In the genomic region with DNA sequence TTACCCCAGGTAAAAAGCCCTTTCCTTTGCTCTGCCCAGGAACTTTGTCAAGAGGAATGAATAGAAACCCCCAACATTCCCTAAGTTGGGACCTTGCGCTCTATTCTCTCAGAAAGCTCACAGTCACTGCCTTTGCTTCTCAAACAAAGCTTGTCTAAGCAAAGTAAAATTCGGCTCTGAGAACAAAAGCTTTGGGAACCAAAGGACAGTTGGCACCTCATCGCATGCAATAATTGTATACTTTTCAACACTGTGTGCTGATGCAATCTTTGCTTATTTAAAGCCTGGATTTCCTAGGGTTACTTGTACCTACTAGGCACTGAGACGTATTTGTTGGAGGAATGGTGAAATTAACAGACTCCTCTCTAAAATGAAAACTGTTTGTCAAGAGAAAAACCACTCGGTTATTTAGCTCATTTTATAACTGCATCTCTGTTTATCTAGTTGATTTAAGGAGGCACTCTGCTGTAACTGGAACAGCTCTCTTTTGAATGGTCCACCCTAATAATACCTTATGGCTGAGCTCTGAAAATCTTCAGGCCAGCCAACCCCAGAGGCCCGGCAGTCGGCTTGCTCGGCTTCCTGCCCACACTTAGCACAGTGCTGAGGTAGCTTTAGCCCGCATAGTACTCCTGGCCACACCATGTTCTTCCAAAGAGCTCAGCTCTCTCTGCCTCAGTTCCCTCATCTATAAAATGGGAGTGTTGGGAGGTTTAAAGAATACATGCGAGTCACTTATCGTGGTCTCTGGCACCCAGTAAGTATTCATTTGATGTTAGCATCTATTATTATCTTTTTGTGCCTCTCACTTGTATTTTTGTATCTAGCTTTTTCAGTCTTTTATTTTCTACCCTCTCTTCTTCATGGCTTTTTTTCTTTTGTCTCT, we compare ENCODE assay signal across 17 cellular contexts.
DNase-seq lines count a peak whose midpoint lies in the region; ATAC-seq, FAIRE-seq and TF ChIP-seq lines count a peak whose summit lies in the region.
"Had no signal": no experiment of that assay in that cellular context is flagged by ENCODE, and none has a peak within 500 bp of the region (broad histone marks: within the 10 kb centered on the region; RNA-seq: fewer than 3 reads in every experiment).

No MANE protein-coding gene starts in this region.

- WGBS in liver: 53% methylated on average over 11 of the region's 11 CpGs
- WGBS in transverse colon (ENCODE audit: low coverage in 1 of 2), 2 donors: 60% methylated on average over 5 to 11 of the region's 11 CpGs

- no peaks in the 10 kb centered on the region for H3K9me3 ChIP-seq in right atrium auricular region
- no peaks in the 10 kb centered on the region for H3K9me3 ChIP-seq in liver (ENCODE audit: control insufficient read depth in 4 of 4, low read length in 3 of 4)
- H3K9me3 ChIP-seq in transverse colon: no peaks in the 10 kb centered on the region

- ATAC-seq in left cardiac atrium: no peak
- ATAC-seq: esophagus mucosa; stimulated activated effector memory CD8-positive, alpha-beta T cell treated with anti-CD3 and anti-CD28 coated beads, Interleukin-12 subunit alpha, Interleukin-12 subunit beta, amount 100 ng/mL, for 72 hours had no signal

- H3K4me3 ChIP-seq in right atrium auricular region (no peak overlapping the region), bronchial epithelial cell (ENCODE audit: low read depth, low read length) (no peak overlapping the region), liver (ENCODE audit: low read depth in 1 of 3, low read length in 3 of 3) (no peak overlapping the region), transverse colon (no peak overlapping the region)

- TF ChIP-seq CTCF in right atrium auricular region (IDR thresholded peaks at IDR 0.05) (no peak), bronchial epithelial cell (IDR thresholded peaks at IDR 0.05; ENCODE audit: insufficient read depth, low read length, severe bottlenecking) (no peak), liver (IDR thresholded peaks at IDR 0.05; ENCODE audit: low read depth, low read length, missing input control) (no peak), transverse colon (IDR thresholded peaks at IDR 0.05) (no peak)

- H3K4me1 ChIP-seq in right atrium auricular region (no peaks in the 10 kb centered on the region), liver (ENCODE audit: control insufficient read depth in 4 of 4, insufficient read depth in 4 of 4, low read length in 3 of 4) (peaks cover 13 to 55% (median 40%) of the 10 kb centered on the region in 4 donors), transverse colon (peaks cover 9 to 73% (median 45%) of the 10 kb centered on the region in 4 donors)

- peak; percentile 37 for DNase-seq in left cardiac atrium
- DNase-seq in right atrium auricular region (ENCODE audit: low spot score): no peak
- DNase-seq in bronchial epithelial cell (ENCODE audit: low read depth): no peak
- no peak for DNase-seq in transverse colon
- DNase-seq in activated naive CD4-positive, alpha-beta T cell (lab: John Stamatoyannopoulos, UW): no peak
- DNase-seq in HPDE6-E6E7 (ENCODE audit: extremely low spot score): no peak
- DNase-seq in NCI-H2196 treated with DMSO at 0.1 percent for 48 hours (lab: John Stamatoyannopoulos, UW; ENCODE audit: unreplicated experiment): no peak
- DNase-seq: activated CD4-positive, alpha-beta T cell treated with anti-CD3 and anti-CD28 coated beads for 48 hours; activated naive CD8-positive, alpha-beta T cell treated with anti-CD3 and anti-CD28 coated beads, Interleukin-2, amount 10 ng/mL, durations not matched to agents 7 days and 5 days; activated T-cell treated with anti-CD3 and anti-CD28 coated beads for 4 hours; cortex of kidney; DMS 273 treated with DMSO at 0.1 percent for 48 hours; KBM-7; NCI-H774 had no signal

- H3K27me3 ChIP-seq in right atrium auricular region (no peaks in the 10 kb centered on the region), bronchial epithelial cell (ENCODE audit: control insufficient read depth, insufficient read depth, low read length) (peaks cover 11% of the 10 kb centered on the region), liver (ENCODE audit: control insufficient read depth in 4 of 4, insufficient read depth in 4 of 4, low read length in 3 of 4) (no peaks in the 10 kb centered on the region), transverse colon (no peaks in the 10 kb centered on the region)

- no peak for TF ChIP-seq POLR2A in transverse colon (IDR thresholded peaks at IDR 0.05)

- TF ChIP-seq EP300 in transverse colon (IDR thresholded peaks at IDR 0.05; ENCODE audit: low read depth): no peak

- H3K9ac ChIP-seq in liver (ENCODE audit: low read depth in 1 of 2, low read length in 2 of 2): peak overlapping the region in 1 of 2 donors; percentile 38

- no peaks in the 10 kb centered on the region for H3K36me3 ChIP-seq in right atrium auricular region
- no peaks in the 10 kb centered on the region for H3K36me3 ChIP-seq in bronchial epithelial cell (ENCODE audit: control insufficient read depth, insufficient read depth, low read length)
- no peaks in the 10 kb centered on the region for H3K36me3 ChIP-seq in liver (ENCODE audit: control insufficient read depth in 4 of 4, insufficient read depth in 3 of 4, low read depth in 1 of 4, low read length in 3 of 4)
- no peaks in the 10 kb centered on the region for H3K36me3 ChIP-seq in transverse colon

- FAIRE-seq in bronchial epithelial cell (lab: Jason Lieb, UNC): peak; percentile 40

- intact Hi-C loops in left cardiac atrium (cut with DNase I) (no loop called here), transverse colon (cut with DNase I; ENCODE audit: low total_unique reads) (no loop called here)

- peak; percentile 46 to 51 for TF ChIP-seq RAD21 in liver (IDR thresholded peaks at IDR 0.05)

- in situ Hi-C loops in transverse colon (cut with MboI; ENCODE audit: low pct_ligation_motif_present in 1 of 4, low pct_unique_long_range_greater_than_20kb in 1 of 4, low sequenced_read_pairs in 3 of 4): no loop called here

- H3K27ac ChIP-seq in right atrium auricular region (peak overlapping the region in 1 of 2 donors; percentile 48), liver (ENCODE audit: low read depth in 1 of 2, low read length in 2 of 2) (peak overlapping the region; percentile 54 to 59), transverse colon (peak overlapping the region in 3 of 4 donors; percentile 0 to 68 (median 8))

TF ChIP-seq in liver, 16 proteins besides CTCF, POLR2A, EP300 and RAD21 (continues in another document):
- TF ChIP-seq, protein P1, sequence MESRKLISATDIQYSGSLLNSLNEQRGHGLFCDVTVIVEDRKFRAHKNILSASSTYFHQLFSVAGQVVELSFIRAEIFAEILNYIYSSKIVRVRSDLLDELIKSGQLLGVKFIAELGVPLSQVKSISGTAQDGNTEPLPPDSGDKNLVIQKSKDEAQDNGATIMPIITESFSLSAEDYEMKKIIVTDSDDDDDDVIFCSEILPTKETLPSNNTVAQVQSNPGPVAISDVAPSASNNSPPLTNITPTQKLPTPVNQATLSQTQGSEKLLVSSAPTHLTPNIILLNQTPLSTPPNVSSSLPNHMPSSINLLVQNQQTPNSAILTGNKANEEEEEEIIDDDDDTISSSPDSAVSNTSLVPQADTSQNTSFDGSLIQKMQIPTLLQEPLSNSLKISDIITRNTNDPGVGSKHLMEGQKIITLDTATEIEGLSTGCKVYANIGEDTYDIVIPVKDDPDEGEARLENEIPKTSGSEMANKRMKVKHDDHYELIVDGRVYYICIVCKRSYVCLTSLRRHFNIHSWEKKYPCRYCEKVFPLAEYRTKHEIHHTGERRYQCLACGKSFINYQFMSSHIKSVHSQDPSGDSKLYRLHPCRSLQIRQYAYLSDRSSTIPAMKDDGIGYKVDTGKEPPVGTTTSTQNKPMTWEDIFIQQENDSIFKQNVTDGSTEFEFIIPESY (IDR thresholded peaks at IDR 0.05): peak; percentile 71
- peak in 1 of 2 donors; percentile 55 for TF ChIP-seq EGR1 (IDR thresholded peaks at IDR 0.05; ENCODE audit: low read depth in 2 of 2)
- peak; percentile 76 for TF ChIP-seq SP1 (IDR thresholded peaks at IDR 0.05)
- TF ChIP-seq HNF4A (conservative IDR thresholded peaks at IDR 0.05): peak; percentile 76 to 90
- peak; percentile 75 to 85 for TF ChIP-seq RXRA (IDR thresholded peaks at IDR 0.05)
- TF ChIP-seq YY1 (IDR thresholded peaks at IDR 0.05): peak; percentile 75
- peak; percentile 12 for TF ChIP-seq HNF4G (IDR thresholded peaks at IDR 0.05)
- TF ChIP-seq, protein P2, sequence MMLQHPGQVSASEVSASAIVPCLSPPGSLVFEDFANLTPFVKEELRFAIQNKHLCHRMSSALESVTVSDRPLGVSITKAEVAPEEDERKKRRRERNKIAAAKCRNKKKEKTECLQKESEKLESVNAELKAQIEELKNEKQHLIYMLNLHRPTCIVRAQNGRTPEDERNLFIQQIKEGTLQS (IDR thresholded peaks at IDR 0.05): peak; percentile 97
- peak; percentile 62 to 84 for TF ChIP-seq JUND (IDR thresholded peaks at IDR 0.05)
- no peak for TF ChIP-seq TAF1 (conservative IDR thresholded peaks at IDR 0.05)
- TF ChIP-seq FOXA1 (IDR thresholded peaks at IDR 0.05): peak; percentile 42
- TF ChIP-seq NR2F2 (IDR thresholded peaks at IDR 0.05): no peak
- no peak for TF ChIP-seq GABPA (IDR thresholded peaks at IDR 0.05 in 1 of 2, conservative IDR thresholded peaks at IDR 0.05 in 1 of 2)
- TF ChIP-seq, protein P3, sequence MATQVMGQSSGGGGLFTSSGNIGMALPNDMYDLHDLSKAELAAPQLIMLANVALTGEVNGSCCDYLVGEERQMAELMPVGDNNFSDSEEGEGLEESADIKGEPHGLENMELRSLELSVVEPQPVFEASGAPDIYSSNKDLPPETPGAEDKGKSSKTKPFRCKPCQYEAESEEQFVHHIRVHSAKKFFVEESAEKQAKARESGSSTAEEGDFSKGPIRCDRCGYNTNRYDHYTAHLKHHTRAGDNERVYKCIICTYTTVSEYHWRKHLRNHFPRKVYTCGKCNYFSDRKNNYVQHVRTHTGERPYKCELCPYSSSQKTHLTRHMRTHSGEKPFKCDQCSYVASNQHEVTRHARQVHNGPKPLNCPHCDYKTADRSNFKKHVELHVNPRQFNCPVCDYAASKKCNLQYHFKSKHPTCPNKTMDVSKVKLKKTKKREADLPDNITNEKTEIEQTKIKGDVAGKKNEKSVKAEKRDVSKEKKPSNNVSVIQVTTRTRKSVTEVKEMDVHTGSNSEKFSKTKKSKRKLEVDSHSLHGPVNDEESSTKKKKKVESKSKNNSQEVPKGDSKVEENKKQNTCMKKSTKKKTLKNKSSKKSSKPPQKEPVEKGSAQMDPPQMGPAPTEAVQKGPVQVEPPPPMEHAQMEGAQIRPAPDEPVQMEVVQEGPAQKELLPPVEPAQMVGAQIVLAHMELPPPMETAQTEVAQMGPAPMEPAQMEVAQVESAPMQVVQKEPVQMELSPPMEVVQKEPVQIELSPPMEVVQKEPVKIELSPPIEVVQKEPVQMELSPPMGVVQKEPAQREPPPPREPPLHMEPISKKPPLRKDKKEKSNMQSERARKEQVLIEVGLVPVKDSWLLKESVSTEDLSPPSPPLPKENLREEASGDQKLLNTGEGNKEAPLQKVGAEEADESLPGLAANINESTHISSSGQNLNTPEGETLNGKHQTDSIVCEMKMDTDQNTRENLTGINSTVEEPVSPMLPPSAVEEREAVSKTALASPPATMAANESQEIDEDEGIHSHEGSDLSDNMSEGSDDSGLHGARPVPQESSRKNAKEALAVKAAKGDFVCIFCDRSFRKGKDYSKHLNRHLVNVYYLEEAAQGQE (IDR thresholded peaks at IDR 0.05): peak; percentile 70
- peak; percentile 78 for TF ChIP-seq FOXA2 (IDR thresholded peaks at IDR 0.05)
